Comparison of ENCODE assay signal across 1 cellular context in genomic region chr11:72681226-72682153, GRCh38.
TF ChIP-seq lines count a peak whose summit lies in the region.

No MANE protein-coding gene starts in this region.

TF ChIP-seq in HEK293, 187 proteins besides CTCF, POLR2A, EP300 and RAD21 (continued from another document):
- TF ChIP-seq ZNF426 (tag by site-specific recombination; IDR thresholded peaks at IDR 0.05) (no peak), ZNF362 (tag by site-specific recombination; IDR thresholded peaks at IDR 0.05) (no peak), ZNF274 (IDR thresholded peaks at IDR 0.05; ENCODE audit: low read length) (no peak), ZNF274 (tag by site-specific recombination; IDR thresholded peaks at IDR 0.05; ENCODE audit: borderline replicate concordance) (no peak), ZNF175 (tag by site-specific recombination; IDR thresholded peaks at IDR 0.05) (no peak), ZNF138 (tag by site-specific recombination; IDR thresholded peaks at IDR 0.05; ENCODE audit: borderline replicate concordance) (no peak), ZNF23 (tag by site-specific recombination; IDR thresholded peaks at IDR 0.05; ENCODE audit: borderline replicate concordance) (no peak), ZNF202 (tag by site-specific recombination; IDR thresholded peaks at IDR 0.05; ENCODE audit: borderline replicate concordance) (no peak), ZNF747 (tag by site-specific recombination; IDR thresholded peaks at IDR 0.05) (no peak), ZNF658 (tag by site-specific recombination; IDR thresholded peaks at IDR 0.05) (no peak), ZNF155 (tag by site-specific recombination; IDR thresholded peaks at IDR 0.05) (no peak), FEZF1 (tag by site-specific recombination; IDR thresholded peaks at IDR 0.05) (no peak)
